In the genomic region with DNA sequence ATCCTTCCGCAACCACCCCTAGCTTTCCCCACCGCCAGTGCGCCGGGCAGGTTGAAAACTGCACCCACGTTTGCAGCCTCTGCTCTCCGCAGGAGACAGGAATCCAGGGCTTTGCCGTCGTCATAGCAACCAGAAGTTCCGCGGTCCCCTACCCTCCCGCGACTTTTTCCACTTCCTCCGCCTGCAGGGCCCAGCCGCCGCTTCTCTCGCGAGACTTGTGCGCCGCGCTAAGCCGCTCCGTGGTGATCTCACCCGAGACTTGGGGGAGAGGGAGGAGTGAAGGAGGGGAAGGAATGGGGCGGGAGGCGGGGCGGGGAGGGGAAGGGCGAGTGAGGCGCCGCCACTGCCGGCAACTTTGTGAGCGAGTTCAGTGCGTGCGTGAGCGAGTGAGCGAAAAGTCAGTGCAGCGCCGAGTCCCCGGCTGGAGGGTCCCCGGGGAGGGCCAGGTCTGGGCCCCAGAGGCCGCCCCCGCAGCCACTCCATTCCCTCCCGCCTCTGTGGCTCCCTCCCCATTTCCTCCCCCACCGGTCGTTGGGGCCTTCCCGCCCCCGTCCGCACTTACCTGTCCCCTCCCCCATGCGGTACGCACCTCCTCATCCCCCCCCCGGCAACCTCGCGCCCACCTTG, we compare ENCODE assay signal across 8 cellular contexts. TPM values are rescaled to one million over a fixed set of nuclear protein-coding genes. Genes with fewer than 3 reads are reported as not detected.
DNase-seq lines count a peak whose midpoint lies in the region; ATAC-seq and TF ChIP-seq lines count a peak whose summit lies in the region.

A gene (plus strand): TSS at position 370 of the 627 bp plus-strand sequence.

- peak within 1 kb of the TSS; percentile 82 for H3K4me2 ChIP-seq in fibroblast of lung (ENCODE audit: extremely low read depth, insufficient read depth, low read length)

- peaks cover 27% of the 10 kb centered on the region for H3K79me2 ChIP-seq in fibroblast of lung (ENCODE audit: control insufficient read depth, insufficient read depth, low read length)

- H3K4me3 Mint-ChIP-seq in activated T-helper 17 cell treated with anti-CD3 and anti-CD28 coated beads, Interleukin-2, amount 50 U/mL, for 72 hours: peak within 1 kb of the TSS; percentile 94
- peak within 1 kb of the TSS; percentile 88 to 96 (median 94) for H3K4me3 Mint-ChIP-seq in naive thymus-derived CD8-positive, alpha-beta T cell

- H3K36me3 ChIP-seq in fibroblast of lung (ENCODE audit: control insufficient read depth, insufficient read depth, low read length): no peaks in the 10 kb centered on the region

- DNase-seq in Daoy (ENCODE audit: low read depth) (peak; percentile 100), GOT3 (lab: John Stamatoyannopoulos, UW) (peak; percentile 73), LNCaP clone FGC (ENCODE audit: low read depth) (peak; percentile 93), RWPE1 (ENCODE audit: low spot score) (peak; percentile 98), fibroblast of lung (ENCODE audit: low read depth in 2 of 2) (peak; percentile 99)
- peak; percentile 95 to 100 (median 99) for DNase-seq in naive thymus-derived CD8-positive, alpha-beta T cell
- peak; percentile 95 to 99 (median 98) for DNase-seq in stimulated activated naive CD4-positive, alpha-beta T cell (lab: John Stamatoyannopoulos, UW)

- H3K4me1 Mint-ChIP-seq in activated T-helper 17 cell treated with anti-CD3 and anti-CD28 coated beads, Interleukin-2, amount 50 U/mL, for 72 hours: peaks cover 33% of the 10 kb centered on the region
- peaks cover 30 to 48% (median 43%) of the 10 kb centered on the region in 4 donors for H3K4me1 Mint-ChIP-seq in naive thymus-derived CD8-positive, alpha-beta T cell

- peak within 1 kb of the TSS; percentile 98 for H3K27ac Mint-ChIP-seq in activated T-helper 17 cell treated with anti-CD3 and anti-CD28 coated beads, Interleukin-2, amount 50 U/mL, for 72 hours
- peak within 1 kb of the TSS; percentile 93 to 99 (median 97) for H3K27ac Mint-ChIP-seq in naive thymus-derived CD8-positive, alpha-beta T cell

- no peaks in the 10 kb centered on the region for H3K9me3 ChIP-seq in fibroblast of lung (ENCODE audit: control insufficient read depth, insufficient read depth, low read depth, low read length)

- H2AFZ ChIP-seq in fibroblast of lung (ENCODE audit: low read length): peak within 1 kb of the TSS; percentile 87

- H3K27ac ChIP-seq in RWPE1 (peak within 1 kb of the TSS; percentile 91), fibroblast of lung (ENCODE audit: insufficient read depth, low read length) (peak within 1 kb of the TSS; percentile 80)

- no peaks in the 10 kb centered on the region for H3K9me3 Mint-ChIP-seq in activated T-helper 17 cell treated with anti-CD3 and anti-CD28 coated beads, Interleukin-2, amount 50 U/mL, for 72 hours
- H3K9me3 Mint-ChIP-seq in naive thymus-derived CD8-positive, alpha-beta T cell: no peaks in the 10 kb centered on the region

- no peak for TF ChIP-seq CTCF in LNCaP clone FGC (IDR thresholded peaks at IDR 0.05; ENCODE audit: control insufficient read depth, extremely low read depth, insufficient read depth)
- TF ChIP-seq CTCF in RWPE1 (conservative IDR thresholded peaks at IDR 0.05; ENCODE audit: low read depth): no peak
- TF ChIP-seq CTCF in fibroblast of lung (conservative IDR thresholded peaks at IDR 0.05 in 1 of 2, IDR thresholded peaks at IDR 0.05 in 1 of 2; ENCODE audit: low read depth in 1 of 2, low read length in 2 of 2): no peak

- no peaks in the 10 kb centered on the region for H4K20me1 ChIP-seq in fibroblast of lung (ENCODE audit: control insufficient read depth, extremely low read depth, insufficient read depth, low read length)

- peak within 1 kb of the TSS; percentile 84 for H3K4me3 ChIP-seq in LNCaP clone FGC (ENCODE audit: low read depth, low read length)
- peak within 1 kb of the TSS; percentile 75 to 96 (median 94) for H3K4me3 ChIP-seq in fibroblast of lung (replicated peaks in 1 of 4; ENCODE audit: control extremely low read depth in 1 of 4, insufficient read depth in 1 of 4, low read depth in 3 of 4, low read length in 4 of 4)

- no peaks in the 10 kb centered on the region for H3K27me3 Mint-ChIP-seq in activated T-helper 17 cell treated with anti-CD3 and anti-CD28 coated beads, Interleukin-2, amount 50 U/mL, for 72 hours
- H3K27me3 Mint-ChIP-seq in naive thymus-derived CD8-positive, alpha-beta T cell: peaks cover 0 to 3% (median 0%) of the 10 kb centered on the region in 5 donors

- peaks cover 4% of the 10 kb centered on the region for H3K4me1 ChIP-seq in fibroblast of lung (ENCODE audit: control insufficient read depth, extremely low read depth, insufficient read depth, low read length)

- CTCF ChIA-PET in RWPE1 (lab: Yijun Ruan, JAX): interaction anchor here (0.6 kb wide), 1 partner anchor 11 kb away, joined by 3 read pairs; no protein-coding TSS in a partner anchor

- ATAC-seq in activated T-helper 17 cell treated with anti-CD3 and anti-CD28 coated beads, Interleukin-2, amount 50 U/mL, for 72 hours (replicated peaks): peak; percentile 86
- peak; percentile 78 to 88 for ATAC-seq in naive thymus-derived CD8-positive, alpha-beta T cell

- no peaks in the 10 kb centered on the region for H3K27me3 ChIP-seq in fibroblast of lung (ENCODE audit: control insufficient read depth, insufficient read depth, low read length)

- peaks cover 13% of the 10 kb centered on the region for H3K36me3 Mint-ChIP-seq in activated T-helper 17 cell treated with anti-CD3 and anti-CD28 coated beads, Interleukin-2, amount 50 U/mL, for 72 hours (ENCODE audit: low read depth)
- H3K36me3 Mint-ChIP-seq in naive thymus-derived CD8-positive, alpha-beta T cell: no peaks in the 10 kb centered on the region

- H3K9ac ChIP-seq in fibroblast of lung (ENCODE audit: insufficient read depth, low read length): peak within 1 kb of the TSS; percentile 86

- POLR2A ChIA-PET in RWPE1 (lab: Yijun Ruan, JAX; ENCODE audit: low non-redundant PET): interaction anchor here (0.5 kb wide), 1 partner anchor 58 kb away, joined by 3 read pairs; no protein-coding TSS in a partner anchor
- POLR2A ChIA-PET in naive thymus-derived CD8-positive, alpha-beta T cell (lab: Charles Lee): interaction anchor here (0.6 to 1.5 kb wide), 5 partner anchors 11 to 720 kb away, joined by 3 to 6 read pairs (median 4); a partner anchor contains a TSS

RNA-seq across cellular contexts. Expression of the gene that starts here (rescaled TPM):
- total RNA-seq in Daoy (2014; rRNA removed; shearing (Covaris generic)): 9.3 and 20.1 TPM in 2 replicates
- total RNA-seq in activated T-helper 17 cell treated with anti-CD3 and anti-CD28 coated beads, Interleukin-2, amount 50 U/mL, for 72 hours: 10 to 100 TPM; 43.3 to 51.9 TPM
- 27.2 and 72.5 TPM in 2 replicates for total RNA-seq in fibroblast of lung
- 20.3 and 35.0 TPM in 2 replicates for polyA plus RNA-seq in fibroblast of lung
- polyA plus RNA-seq in fibroblast of lung (2012): 22.5 and 30.5 TPM in 2 replicates
- 31.5 and 56.7 TPM in 2 replicates for polyA minus RNA-seq in fibroblast of lung (ENCODE audit: low replicate concordance)
- 10 to 100 TPM; 35.9 to 39.7 TPM for total RNA-seq in naive thymus-derived CD8-positive, alpha-beta T cell
- 10 to 100 TPM; 10.4 to 18.6 (median 11.7) TPM for polyA plus RNA-seq in naive thymus-derived CD8-positive, alpha-beta T cell

Comparison
In these comparisons a context has a peak if more than half of its experiments do, and no peak if none do; other contexts are left out.
1. Peak in every context shown above with its lines: DNase-seq, ATAC-seq, H3K4me3 ChIP-seq and H3K27ac ChIP-seq.